Comparison of ENCODE assay signal across 32 cellular contexts in genomic region chr7:46168671-46169383, GRCh38.
DNase-seq lines count a peak whose midpoint lies in the region; ATAC-seq and TF ChIP-seq lines count a peak whose summit lies in the region.
"Had no signal": no experiment of that assay in that cellular context is flagged by ENCODE, and none has a peak within 500 bp of the region (broad histone marks: within the 10 kb centered on the region; RNA-seq: fewer than 3 reads in every experiment).

No MANE protein-coding gene starts in this region.

- peak; percentile 37 for DNase-seq in MCF 10A (ENCODE audit: unreplicated experiment)
- DNase-seq in breast epithelium (ENCODE audit: low spot score in 2 of 2) = no peak
- peak; percentile 75 to 87 (median 78) for DNase-seq in body of pancreas
- peak; percentile 61 for DNase-seq in kidney epithelial cell (ENCODE audit: low read depth)
- DNase-seq in epidermal melanocyte (ENCODE audit: insufficient read length, low spot score) = no peak
- DNase-seq in stimulated activated CD4-positive, alpha-beta T cell treated with anti-CD3 and anti-CD28 coated beads, Interleukin-4, amount 100 ng/mL, for 1 hour = no peak
- no peak for DNase-seq in AG20443 (ENCODE audit: low spot score)
- no peak for DNase-seq in NCI-H146 (lab: John Stamatoyannopoulos, UW)
- DNase-seq: 8988T; activated CD4-positive, alpha-beta T cell treated with anti-CD3 and anti-CD28 coated beads, Interleukin-2, amount 50 U/mL, for 1 hour; activated CD8-positive, alpha-beta memory T cell treated with anti-CD3 and anti-CD28 coated beads, Interleukin-2, amount 50 U/mL, for 48 hours; aorta; CD8-positive, alpha-beta memory T cell; DMS79 treated with DMSO at 0.1 percent for 48 hours; esophagus squamous epithelium; H9; islet precursor cell; Kasumi-1; NCI-H1092 treated with DMSO at 0.1 percent for 48 hours; NCI-H1930; NCI-H748 treated with DMSO at 0.1 percent for 48 hours; sigmoid colon; stimulated activated naive CD8-positive, alpha-beta T cell treated with anti-CD3 and anti-CD28 coated beads, Interleukin-15, amount 100 ng/mL, for 72 hours had no signal

- H3K9me3 Mint-ChIP-seq in MCF 10A (ENCODE audit: unreplicated experiment) = no peaks in the 10 kb centered on the region
- H3K9me3 Mint-ChIP-seq: central memory CD8-positive, alpha-beta T cell; H9 had no signal

- H3K9me3 ChIP-seq in breast epithelium (no peaks in the 10 kb centered on the region), body of pancreas (no peaks in the 10 kb centered on the region)
- H3K9me3 ChIP-seq: esophagus squamous epithelium, gastroesophageal sphincter, sigmoid colon, tibial nerve had no signal

- H3K27me3 Mint-ChIP-seq in MCF 10A (ENCODE audit: insufficient read depth, unreplicated experiment) = no peaks in the 10 kb centered on the region
- H3K27me3 Mint-ChIP-seq: activated T-helper 17 cell treated with anti-CD3 and anti-CD28 coated beads, Interleukin-2, amount 50 U/mL, for 72 hours; CD8-positive, alpha-beta memory T cell; central memory CD8-positive, alpha-beta T cell; stimulated activated naive CD8-positive, alpha-beta T cell treated with anti-CD3 and anti-CD28 coated beads, Interleukin-15, amount 100 ng/mL, for 72 hours had no signal

- H3K4me3 ChIP-seq in breast epithelium = no peak overlapping the region
- no peak overlapping the region for H3K4me3 ChIP-seq in body of pancreas
- H3K4me3 ChIP-seq in kidney epithelial cell (ENCODE audit: low read depth, low read length) = no peak overlapping the region
- H3K4me3 ChIP-seq: esophagus squamous epithelium, gastroesophageal sphincter, GM12878, sigmoid colon, tibial nerve had no signal

- H3K27me3 ChIP-seq in breast epithelium = no peaks in the 10 kb centered on the region
- no peaks in the 10 kb centered on the region for H3K27me3 ChIP-seq in body of pancreas
- no peaks in the 10 kb centered on the region for H3K27me3 ChIP-seq in kidney epithelial cell (ENCODE audit: control insufficient read depth, insufficient read depth, low read length)
- H3K27me3 ChIP-seq: esophagus squamous epithelium, gastroesophageal sphincter, sigmoid colon, tibial nerve had no signal

- POLR2A ChIA-PET in MCF 10A (lab: Yijun Ruan, JAX) = interaction anchor here (0.6 to 2.4 kb wide), 10 partner anchors 10 to 287 kb away, joined by 3 to 13 read pairs (median 4); no protein-coding TSS in a partner anchor

- peaks cover 26% of the 10 kb centered on the region for H3K4me1 Mint-ChIP-seq in MCF 10A (ENCODE audit: insufficient read depth, unreplicated experiment)
- H3K4me1 Mint-ChIP-seq: activated T-helper 17 cell treated with anti-CD3 and anti-CD28 coated beads, Interleukin-2, amount 50 U/mL, for 72 hours; CD8-positive, alpha-beta memory T cell; central memory CD8-positive, alpha-beta T cell; H9; stimulated activated naive CD8-positive, alpha-beta T cell treated with anti-CD3 and anti-CD28 coated beads, Interleukin-15, amount 100 ng/mL, for 72 hours; WTC11 had no signal

- CTCF ChIA-PET in MCF 10A (lab: Yijun Ruan, JAX) = interaction anchor here (0.6 to 1.6 kb wide), 3 partner anchors 12 to 245 kb away, joined by 3 to 7 read pairs (median 5); no protein-coding TSS in a partner anchor

- 12 to 45% methylated on average over 4 to 11 of the region's 11 CpGs for WGBS in body of pancreas, 2 donors

- ATAC-seq in body of pancreas = peak; percentile 94
- ATAC-seq: activated naive CD4-positive, alpha-beta T cell treated with anti-CD3 and anti-CD28 coated beads, Interleukin-2, amount 50 U/mL, for 72 hours; activated T-helper 17 cell treated with anti-CD3 and anti-CD28 coated beads, Interleukin-2, amount 50 U/mL, for 72 hours; gastroesophageal sphincter; Right ventricle myocardium inferior; stimulated activated naive CD8-positive, alpha-beta T cell treated with anti-CD3 and anti-CD28 coated beads, Interleukin-15, amount 100 ng/mL, for 72 hours; WTC11 had no signal

- TF ChIP-seq POLR2A in breast epithelium (IDR thresholded peaks at IDR 0.05) (no peak), body of pancreas (IDR thresholded peaks at IDR 0.05) (no peak)

- intact Hi-C loops in MCF 10A (cut with micrococcal nuclease) = loop anchor here (10.0 kb wide), 2 partner anchors 86 to 766 kb away; no protein-coding TSS in a partner anchor
- intact Hi-C loops in breast epithelium (cut with DNase I; ENCODE audit: low total_unique reads) = no loop called here
- intact Hi-C loops in body of pancreas (cut with DNase I) = no loop called here

- TF ChIP-seq CTCF in MCF 10A (IDR thresholded peaks at IDR 0.05; ENCODE audit: unreplicated experiment) (no peak), breast epithelium (IDR thresholded peaks at IDR 0.05) (no peak), body of pancreas (IDR thresholded peaks at IDR 0.05) (no peak), kidney epithelial cell (IDR thresholded peaks at IDR 0.05; ENCODE audit: insufficient read depth, low read length, poor library complexity, severe bottlenecking) (no peak)

- H3K27ac Mint-ChIP-seq in MCF 10A (ENCODE audit: low read depth, unreplicated experiment) = no peak overlapping the region
- H3K27ac Mint-ChIP-seq: activated naive CD4-positive, alpha-beta T cell treated with anti-CD3 and anti-CD28 coated beads, Interleukin-2, amount 50 U/mL, for 72 hours; activated T-helper 17 cell treated with anti-CD3 and anti-CD28 coated beads, Interleukin-2, amount 50 U/mL, for 72 hours; CD8-positive, alpha-beta memory T cell; progenitor cell of endocrine pancreas; stimulated activated naive CD8-positive, alpha-beta T cell treated with anti-CD3 and anti-CD28 coated beads, Interleukin-15, amount 100 ng/mL, for 72 hours; WTC11 had no signal

- no peaks in the 10 kb centered on the region for H3K36me3 Mint-ChIP-seq in MCF 10A (ENCODE audit: insufficient read depth, unreplicated experiment)
- H3K36me3 Mint-ChIP-seq: activated naive CD4-positive, alpha-beta T cell treated with anti-CD3 and anti-CD28 coated beads, Interleukin-2, amount 50 U/mL, for 72 hours; CD8-positive, alpha-beta memory T cell; WTC11 had no signal

- no peak overlapping the region for H3K4me3 Mint-ChIP-seq in MCF 10A (ENCODE audit: unreplicated experiment)
- H3K4me3 Mint-ChIP-seq: activated T-helper 17 cell treated with anti-CD3 and anti-CD28 coated beads, Interleukin-2, amount 50 U/mL, for 72 hours; CD8-positive, alpha-beta memory T cell; central memory CD8-positive, alpha-beta T cell; H9; stimulated activated naive CD8-positive, alpha-beta T cell treated with anti-CD3 and anti-CD28 coated beads, Interleukin-15, amount 100 ng/mL, for 72 hours; WTC11 had no signal

- H3K27ac ChIP-seq in breast epithelium (no peak overlapping the region), body of pancreas (peak overlapping the region in 3 of 4 donors; percentile 12 to 61 (median 35))
- H3K27ac ChIP-seq: esophagus squamous epithelium, gastroesophageal sphincter, sigmoid colon, tibial nerve had no signal

- BruUV-seq in MCF 10A (replicated peaks; lab: Mats Ljungman, UMichigan) = no TSS peak

- no peaks in the 10 kb centered on the region for H3K36me3 ChIP-seq in breast epithelium
- H3K36me3 ChIP-seq in body of pancreas (replicated peaks in 1 of 2; ENCODE audit: insufficient read depth in 1 of 2, low read depth in 2 of 2) = no peaks in the 10 kb centered on the region
- no peaks in the 10 kb centered on the region for H3K36me3 ChIP-seq in kidney epithelial cell (ENCODE audit: control insufficient read depth, insufficient read depth, low read length)
- H3K36me3 ChIP-seq: esophagus squamous epithelium, gastroesophageal sphincter, sigmoid colon, tibial nerve had no signal

- H3K4me1 ChIP-seq in breast epithelium (no peaks in the 10 kb centered on the region), body of pancreas (peaks cover 30% of the 10 kb centered on the region)
- H3K4me1 ChIP-seq: gastroesophageal sphincter had no signal

Comparison
In these comparisons a context has a peak if more than half of its experiments do, and no peak if none do; other contexts are left out.
1. DNase-seq: peak in MCF 10A (single experiment), body of pancreas (4 of 4) and kidney epithelial cell (single experiment); none in breast epithelium (0 of 2), epidermal melanocyte (single experiment), stimulated activated CD4-positive, alpha-beta T cell treated with anti-CD3 and anti-CD28 coated beads, Interleukin-4, amount 100 ng/mL, for 1 hour (single experiment), AG20443 (single experiment) and NCI-H146 (single experiment).
2. H3K27ac ChIP-seq: peak in body of pancreas (3 of 4); none in breast epithelium (0 of 2).